ENCODE assay signal across 21 cellular contexts in the genomic region with DNA sequence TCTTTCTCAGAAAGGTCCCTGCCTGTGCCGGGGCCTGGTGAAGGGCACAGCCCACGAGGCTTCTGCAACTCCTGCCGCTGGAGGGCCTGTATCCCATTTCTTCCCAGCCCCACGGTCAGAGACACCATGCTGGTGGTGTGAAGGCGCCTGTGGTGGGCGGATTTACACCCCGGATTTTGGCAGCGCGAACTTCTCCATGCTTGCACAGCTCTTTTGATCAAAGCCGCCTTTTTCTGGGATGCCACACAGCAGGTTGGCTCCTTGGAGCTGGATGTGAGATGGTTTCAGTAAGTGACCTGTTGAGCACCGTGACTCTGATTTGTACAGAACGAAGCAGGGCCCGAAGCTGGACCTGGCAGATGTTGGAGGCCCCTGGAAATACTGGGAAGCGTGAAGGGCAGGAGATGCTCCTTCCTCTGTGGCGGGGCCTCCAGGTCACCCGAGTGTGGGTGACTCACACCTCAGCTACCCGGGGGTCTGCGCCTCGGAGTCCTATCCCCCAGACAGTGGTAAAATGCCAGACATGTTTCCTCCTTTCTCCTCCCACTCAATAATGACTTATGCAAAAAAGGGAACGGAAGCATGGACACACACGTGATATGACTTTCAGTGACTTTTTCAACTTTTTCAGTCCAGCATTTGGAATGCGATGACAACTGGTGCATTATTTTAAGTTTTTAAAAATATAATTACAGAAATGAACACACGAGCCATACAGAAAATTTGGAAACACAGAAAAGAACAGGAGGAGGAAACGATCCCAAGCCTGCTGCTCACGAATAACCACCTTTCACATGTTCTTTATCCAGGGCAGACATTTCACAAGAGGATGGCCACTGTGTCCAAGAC. TPM values are rescaled to one million over a fixed set of nuclear protein-coding genes. Genes with fewer than 3 reads are reported as not detected.
A peak's percentile ranks its signal among the peaks of the same experiment; 100 is the strongest.
DNase-seq lines count a peak whose midpoint lies in the region; ATAC-seq, FAIRE-seq and TF ChIP-seq lines count a peak whose summit lies in the region.
"Had no signal": no experiment of that assay in that cellular context is flagged by ENCODE, and none has a peak within 500 bp of the region (broad histone marks: within the 10 kb centered on the region; RNA-seq: fewer than 3 reads in every experiment).

No MANE protein-coding gene starts in this region.

- no peaks in the 10 kb centered on the region for H3K27me3 ChIP-seq in H1 (replicated peaks in 1 of 4; ENCODE audit: control insufficient read depth in 3 of 4, extremely low read depth in 1 of 4, insufficient read depth in 3 of 4, low read length in 3 of 4)
- H3K27me3 ChIP-seq in osteoblast (ENCODE audit: insufficient read depth, low read length): peaks cover 16% of the 10 kb centered on the region
- H3K27me3 ChIP-seq: transverse colon had no signal

- no peaks in the 10 kb centered on the region; the same call in 1 of the 2 replicates for H3K23me2 ChIP-seq in H1 (ENCODE audit: low read depth, low read length)

- H3K18ac ChIP-seq in H1 (ENCODE audit: extremely low read depth, low read length): no peak overlapping the region

- no peak overlapping the region for H3K23ac ChIP-seq in H1 (ENCODE audit: insufficient read length)

- no peak overlapping the region for H3K56ac ChIP-seq in H1 (replicated peaks; ENCODE audit: insufficient read length, low read depth, low read length)

- CTCF ChIA-PET in H1 (lab: Charles Lee; ENCODE audit: partially characterized antibody): interaction anchor here (0.6 to 2.2 kb wide), 5 partner anchors 17 to 405 kb away, joined by 3 to 11 read pairs (median 3); no protein-coding TSS in a partner anchor

- no peak overlapping the region for H3K14ac ChIP-seq in H1 (ENCODE audit: insufficient read length)

- POLR2A ChIA-PET in H1 (lab: Charles Lee; ENCODE audit: partially characterized antibody): no interaction called here

- H3K4me2 ChIP-seq in H1 (ENCODE audit: insufficient read depth in 1 of 2, low read depth in 2 of 2, low read length in 2 of 2): no peak overlapping the region
- H3K4me2 ChIP-seq in osteoblast (ENCODE audit: insufficient read depth, low read length): no peak overlapping the region

- no peak for ATAC-seq in GM18873 (IDR thresholded peaks at IDR 0.05; ENCODE audit: low FRiP score, unreplicated experiment)
- ATAC-seq: HCT116; stimulated activated naive B cell treated with anti-CD40 and anti-IgM and Interleukin-4, amounts not matched to agents 10 μg/mL and 1 μg/mL and 100 μg/mL, for 72 hours had no signal

- no peak overlapping the region for H2BK12ac ChIP-seq in H1 (ENCODE audit: low read depth, low read length)

- H3K4ac ChIP-seq in H1 (replicated peaks; ENCODE audit: insufficient read length, low read depth, low read length): no peak overlapping the region

- H3K9me3 ChIP-seq in H1 (ENCODE audit: insufficient read depth in 2 of 2, low read depth in 1 of 2, low read length in 1 of 2) (no peaks in the 10 kb centered on the region), osteoblast (ENCODE audit: low read depth, low read length) (no peaks in the 10 kb centered on the region)
- H3K9me3 ChIP-seq: transverse colon had no signal

- H3K4me1 ChIP-seq in H1 (replicated peaks in 1 of 4; ENCODE audit: control insufficient read depth in 3 of 4, insufficient read depth in 4 of 4, low read length in 3 of 4) (no peaks in the 10 kb centered on the region), osteoblast (ENCODE audit: insufficient read depth, low read length) (peaks cover 8% of the 10 kb centered on the region)
- H3K4me1 ChIP-seq: transverse colon had no signal

- H2BK5ac ChIP-seq in H1 (ENCODE audit: low read depth, low read length): no peak overlapping the region

- DNase-seq in ELR (ENCODE audit: low read depth) (peak; percentile 32), NB4 (ENCODE audit: low read depth) (peak; percentile 79), H1 (ENCODE audit: low read depth in 1 of 2, low spot score in 2 of 2) (no peak), osteoblast (ENCODE audit: insufficient read length, low spot score, missing footprints) (no peak), NCI-H1694 (lab: John Stamatoyannopoulos, UW) (no peak), dedifferentiated amniotic fluid mesenchymal stem cell (ENCODE audit: extremely low spot score) (no peak), T1000 (lab: John Stamatoyannopoulos, UW) (no peak)
- DNase-seq: activated CD4-positive, alpha-beta T cell treated with anti-CD3 and anti-CD28 coated beads, Interleukin-2, amount 10 ng/mL, durations not matched to agents 7 days and 5 days; activated gamma-delta T cell treated with Interleukin-2 at 50 U/mL for 16 hours; NCI-H2081; NCI-H510A; stimulated activated naive B cell treated with anti-CD40 and anti-IgM and Interleukin-4, amounts not matched to agents 10 μg/mL and 1 μg/mL and 100 μg/mL, for 72 hours; transverse colon had no signal

- no peak overlapping the region for H2AK5ac ChIP-seq in H1 (ENCODE audit: low read depth, low read length)

- H3K36me3 ChIP-seq in H1 (ENCODE audit: control insufficient read depth in 2 of 4, insufficient read depth in 4 of 4, low read length in 3 of 4) (no peaks in the 10 kb centered on the region), osteoblast (ENCODE audit: insufficient read depth, low read length) (no peaks in the 10 kb centered on the region)
- H3K36me3 ChIP-seq: transverse colon had no signal

- H4K91ac ChIP-seq in H1 (replicated peaks; ENCODE audit: insufficient read length, low read length): no peak overlapping the region

- no peak overlapping the region for H2BK20ac ChIP-seq in H1 (ENCODE audit: low read length)

- no peak overlapping the region for H3K27ac ChIP-seq in H1 (ENCODE audit: low read depth, low read length)
- H3K27ac ChIP-seq in osteoblast (ENCODE audit: low read depth, low read length): peak overlapping the region; percentile 51
- H3K27ac ChIP-seq: coronary artery, transverse colon had no signal

- TF ChIP-seq POLR2A in NB4 (IDR thresholded peaks at IDR 0.05; ENCODE audit: extremely low read depth, insufficient read length) (no peak), H1 (IDR thresholded peaks at IDR 0.05; ENCODE audit: control extremely low read depth in 1 of 2, low read depth in 2 of 2, low read length in 2 of 2) (no peak)

- no peak overlapping the region for H2BK15ac ChIP-seq in H1 (ENCODE audit: low read length)

- TF ChIP-seq CTCF in NB4 (IDR thresholded peaks at IDR 0.05; ENCODE audit: low read depth, low read length) (no peak), H1 (IDR thresholded peaks at IDR 0.05; ENCODE audit: control extremely low read depth in 1 of 3, insufficient read depth in 1 of 3, low read depth in 1 of 3, low read length in 3 of 3) (no peak), osteoblast (IDR thresholded peaks at IDR 0.05; ENCODE audit: extremely low read depth, low read depth, low read length) (no peak)

- no peak for TF ChIP-seq EP300 in H1 (IDR thresholded peaks at IDR 0.05; ENCODE audit: borderline replicate concordance in 1 of 2, low read depth in 2 of 2, low read length in 2 of 2)

- no peaks in the 10 kb centered on the region for H3K79me1 ChIP-seq in H1 (ENCODE audit: low read depth, low read length)

- H4K5ac ChIP-seq in H1 (ENCODE audit: insufficient read length, low read depth, low read length): no peak overlapping the region

- H2BK120ac ChIP-seq in H1 (replicated peaks; ENCODE audit: low read depth, low read length): no peak overlapping the region

- peak overlapping the region; percentile 14; the same call in 1 of the 2 replicates for H4K8ac ChIP-seq in H1 (ENCODE audit: extremely low read depth, insufficient read depth, low read length)

- no peak for FAIRE-seq in H1 (lab: Jason Lieb, UNC)
- FAIRE-seq: GM18507 had no signal

- H4K20me1 ChIP-seq in H1 (replicated peaks in 1 of 2; ENCODE audit: control insufficient read depth in 1 of 2, insufficient read depth in 2 of 2, low read length in 2 of 2) (no peaks in the 10 kb centered on the region), osteoblast (ENCODE audit: insufficient read depth, low read length) (no peaks in the 10 kb centered on the region)

- no peak overlapping the region for H3K9ac ChIP-seq in H1 (replicated peaks in 1 of 4; ENCODE audit: extremely low read depth in 1 of 4, low read depth in 3 of 4, low read length in 3 of 4)

- TF ChIP-seq RAD21 in H1 (IDR thresholded peaks at IDR 0.05 in 1 of 2, conservative IDR thresholded peaks at IDR 0.05 in 1 of 2; ENCODE audit: low read depth in 2 of 2, low read length in 2 of 2): no peak

- H3K79me2 ChIP-seq in H1 (ENCODE audit: control insufficient read depth in 1 of 2, insufficient read depth in 2 of 2, low read length in 2 of 2): no peaks in the 10 kb centered on the region
- no peaks in the 10 kb centered on the region for H3K79me2 ChIP-seq in osteoblast (ENCODE audit: insufficient read depth, low read length)

- 83% methylated on average over 24 of the region's 25 CpGs; no CpG with 5 or more reads in 1 of the 2 experiments for WGBS in H1 (ENCODE audit: extremely low coverage in 1 of 2, insufficient coverage in 1 of 2, insufficient read length in 1 of 2, insufficient replicate concordance in 2 of 2, low coverage in 1 of 2, low lambda C conversion rate in 2 of 2, missing lambda C conversion rate in 1 of 2), 2 experiments

- H2AFZ ChIP-seq in H1 (ENCODE audit: low read length): no peak overlapping the region
- H2AFZ ChIP-seq in osteoblast (ENCODE audit: low read length): no peak overlapping the region

- H3K4me3 ChIP-seq in NB4 (ENCODE audit: low read depth, low read length) (no peak overlapping the region), H1 (ENCODE audit: extremely low read depth in 1 of 4, insufficient read depth in 2 of 4, low read depth in 3 of 4, low read length in 4 of 4) (no peak overlapping the region), osteoblast (ENCODE audit: insufficient read depth, low read length) (no peak overlapping the region)
- H3K4me3 ChIP-seq: coronary artery, transverse colon had no signal

TF ChIP-seq in H1, 55 proteins besides CTCF, POLR2A, EP300 and RAD21:
- TF ChIP-seq, protein P1, sequence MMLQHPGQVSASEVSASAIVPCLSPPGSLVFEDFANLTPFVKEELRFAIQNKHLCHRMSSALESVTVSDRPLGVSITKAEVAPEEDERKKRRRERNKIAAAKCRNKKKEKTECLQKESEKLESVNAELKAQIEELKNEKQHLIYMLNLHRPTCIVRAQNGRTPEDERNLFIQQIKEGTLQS (IDR thresholded peaks at IDR 0.05; ENCODE audit: insufficient read depth, low read depth, low read length): no peak

RNA-seq across cellular contexts. Expression of a gene that starts 9.0 kb away (rescaled TPM):
- total RNA-seq in H1 (2021; fragmentation: NEBNext Ultra II Directional; extraction: Animal tissue kit (Norgen Biotek cat#: 25700)): not detected in 2 replicates
- 0.02 TPM in 1 of 2 replicates, not detected in the other for polyA plus RNA-seq in H1 (2011; rRNA removed)
- polyA plus RNA-seq in H1 (2011; cell fraction: cytosol; rRNA removed): not detected
- not detected for polyA plus RNA-seq in H1 (2011; cell fraction: nucleus; rRNA removed)
- not detected in 4 replicates for polyA plus RNA-seq in H1 (2012, experiment 1 of 2)
- not detected for polyA plus RNA-seq in H1 (2012, experiment 2 of 2)
- not detected for polyA plus RNA-seq in H1 (2013, experiment 1 of 2)
- polyA plus RNA-seq in H1 (2013, experiment 2 of 2): not detected
- polyA minus RNA-seq in H1 (2011; rRNA and poly(A)+ RNA removed): not detected in 2 replicates
- not detected for polyA minus RNA-seq in H1 (2011; cell fraction: cytosol; rRNA and poly(A)+ RNA removed)
- not detected for polyA minus RNA-seq in H1 (2011; cell fraction: nucleus; rRNA and poly(A)+ RNA removed)
- total RNA-seq in osteoblast: under 0.01 TPM in 1 of 2 replicates, not detected in the other
- total RNA-seq: epithelial cell of proximal tubule, MCF 10A, mesenteric fat pad, SK-MEL-5 had no signal

Comparison
In these comparisons a context has a peak if more than half of its experiments do, and no peak if none do; other contexts are left out.
1. DNase-seq: peak in ELR (single experiment) and NB4 (single experiment); none in H1 (0 of 2), osteoblast (single experiment), NCI-H1694 (single experiment), dedifferentiated amniotic fluid mesenchymal stem cell (single experiment) and T1000 (single experiment).